ENCODE assay signal across 10 cellular contexts in the genomic region with DNA sequence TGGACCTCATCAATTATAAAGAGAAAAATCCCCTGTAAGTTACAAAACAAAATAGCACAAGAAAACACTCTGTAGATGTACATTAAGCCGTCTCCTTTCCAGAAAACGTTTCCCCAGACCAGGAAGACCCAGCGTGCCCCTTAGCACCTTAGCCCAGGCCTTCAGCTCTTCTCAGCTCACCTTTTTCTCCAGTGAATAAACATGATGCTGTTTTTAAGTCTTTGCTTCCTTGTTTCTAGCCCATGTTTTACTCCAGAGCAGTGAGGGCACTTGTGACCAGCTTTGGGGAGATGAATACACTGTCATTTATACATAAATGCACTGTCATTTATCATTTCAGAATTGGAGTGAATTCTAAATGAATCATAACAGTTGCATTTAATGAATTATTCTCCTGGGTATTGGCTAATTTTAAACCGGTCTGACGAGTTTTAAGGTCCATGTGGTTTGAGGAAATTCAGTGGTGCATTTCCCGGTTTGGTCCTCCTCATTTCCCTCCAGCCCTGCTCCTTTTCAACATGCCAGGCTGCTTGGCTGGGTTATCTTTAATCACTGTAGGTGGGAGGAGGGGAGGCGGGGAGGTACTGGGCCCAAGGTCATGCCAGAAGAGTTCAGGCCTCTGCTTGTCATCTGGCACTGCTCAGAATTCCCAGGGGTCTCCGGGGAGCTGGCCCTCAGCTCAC.
DNase-seq lines count a peak whose midpoint lies in the region; ATAC-seq and FAIRE-seq lines count a peak whose summit lies in the region.
"Had no signal": no experiment of that assay in that cellular context is flagged by ENCODE, and none has a peak within 500 bp of the region (broad histone marks: within the 10 kb centered on the region; RNA-seq: fewer than 3 reads in every experiment).

No MANE protein-coding gene starts in this region.

- H3K36me3 ChIP-seq in muscle layer of colon (ENCODE audit: insufficient read depth, low read length) = no peaks in the 10 kb centered on the region

- no peaks in the 10 kb centered on the region for H3K27me3 ChIP-seq in muscle layer of colon (ENCODE audit: control insufficient read depth in 1 of 2, insufficient read depth in 2 of 2, low read length in 2 of 2)

- DNase-seq in COLO668 (lab: John Stamatoyannopoulos, UW; ENCODE audit: unreplicated experiment) (peak; percentile 39), NCI-H510A (lab: John Stamatoyannopoulos, UW) (peak; percentile 66), fibroblast of gingiva (ENCODE audit: low read depth) (peak; percentile 47), HUDEP-2 (lab: John Stamatoyannopoulos, UW; ENCODE audit: unreplicated experiment in 76 of 76) (no peak), GM19239 (ENCODE audit: insufficient read length, low spot score) (no peak)
- no peak for DNase-seq in activated CD4-positive, alpha-beta T cell treated with anti-CD3 and anti-CD28 coated beads for 1 hour
- DNase-seq: activated gamma-delta T cell treated with Interleukin-2 at 50 U/mL for 16 hours; CD8-positive, alpha-beta memory T cell had no signal

- no peak for FAIRE-seq in GM19239 (lab: Jason Lieb, UNC)

- H3K9me3 ChIP-seq in muscle layer of colon (ENCODE audit: low read length) = no peaks in the 10 kb centered on the region

- H3K27ac ChIP-seq in muscle layer of colon (ENCODE audit: low read depth, low read length) = peak overlapping the region; percentile 27

- ATAC-seq in GM18867 (IDR thresholded peaks at IDR 0.05; ENCODE audit: unreplicated experiment) = no peak

- H3K9ac ChIP-seq in muscle layer of colon (ENCODE audit: low read length) = no peak overlapping the region

- no peak overlapping the region for H3K4me3 ChIP-seq in muscle layer of colon (ENCODE audit: low read depth in 1 of 2, low read length in 2 of 2)

- peaks cover 43% of the 10 kb centered on the region for H3K4me1 ChIP-seq in muscle layer of colon (ENCODE audit: insufficient read depth, low read length)

Comparison
In these comparisons a context has a peak if more than half of its experiments do, and no peak if none do; other contexts are left out.
1. DNase-seq: peak in COLO668 (single experiment), NCI-H510A (single experiment) and fibroblast of gingiva (single experiment); none in activated CD4-positive, alpha-beta T cell treated with anti-CD3 and anti-CD28 coated beads for 1 hour (single experiment), HUDEP-2 (0 of 76) and GM19239 (single experiment).